In genomic region chr19:40282209-40282580, GRCh38 we compare ENCODE assay signal across 16 cellular contexts. TPM values are rescaled to one million over a fixed set of nuclear protein-coding genes. Genes with fewer than 3 reads are reported as not detected.
A peak's percentile ranks its signal among the peaks of the same experiment; 100 is the strongest.
DNase-seq lines count a peak whose midpoint lies in the region; ATAC-seq and TF ChIP-seq lines count a peak whose summit lies in the region.
"Had no signal": no experiment of that assay in that cellular context is flagged by ENCODE, and none has a peak within 500 bp of the region (broad histone marks: within the 10 kb centered on the region; RNA-seq: fewer than 3 reads in every experiment).

No MANE protein-coding gene starts in this region.

- H3K27me3 ChIP-seq in dorsolateral prefrontal cortex: no peaks in the 10 kb centered on the region

- intact Hi-C loops in dorsolateral prefrontal cortex (cut with DNase I) (loop anchor here (5.0 to 10.0 kb wide), 6 partner anchors 40 to 323 kb away; partner anchors contain the start of genes C19orf47 (in 1 of the 2), CCNP (in 1 of the 2), LTBP4 (in 1 of the 2) and PLD3 (in 1 of the 2)), posterior vena cava (cut with DNase I) (no loop called here)

- DNase-seq in dorsolateral prefrontal cortex (no peak), posterior vena cava (ENCODE audit: low spot score) (peak; percentile 67), inferior parietal cortex (ENCODE audit: extremely low spot score) (no peak), NCI-H524 treated with DMSO at 0.1 percent for 48 hours (lab: John Stamatoyannopoulos, UW) (no peak)
- DNase-seq: activated CD4-positive, alpha-beta memory T cell treated with anti-CD3 and anti-CD28 coated beads, Interleukin-2, amount 10 ng/mL, durations not matched to agents 7 days and 5 days; CD4-positive, CD25-positive, alpha-beta regulatory T cell; EL; NCI-H187 treated with DMSO at 0.1 percent for 48 hours; NCI-H510A treated with DMSO at 0.1 percent for 48 hours; stimulated activated CD4-positive, alpha-beta T cell treated with anti-CD3 and anti-CD28 coated beads, Interleukin-15, amount 100 ng/mL, for 24 hours had no signal

- TF ChIP-seq CTCF in C4-2B (conservative IDR thresholded peaks at IDR 0.05) (no peak), dorsolateral prefrontal cortex (IDR thresholded peaks at IDR 0.05 in 54 of 56, conservative IDR thresholded peaks at IDR 0.05 in 2 of 56; ENCODE audit: low read depth in 1 of 56, partially characterized antibody in 56 of 56) (no peak)

- H3K4me1 Mint-ChIP-seq in IgD-negative memory B cell: peaks cover 35 to 64% (median 44%) of the 10 kb centered on the region in 3 donors

- H3K27ac Mint-ChIP-seq in IgD-negative memory B cell: peak overlapping the region in 2 of 3 donors; percentile 96 to 98
- H3K27ac Mint-ChIP-seq: dendritic cell treated with granulocyte-macrophage colony-stimulating factor and Interleukin-4, amounts not matched to agents 40 ng/mL and 50 ng/mL, for 4 days had no signal

- H3K27ac ChIP-seq in C4-2B: peak overlapping the region; percentile 86
- H3K27ac ChIP-seq in dorsolateral prefrontal cortex: peak overlapping the region in 38 of 59 donors; percentile 8 to 100 (median 96)
- H3K27ac ChIP-seq: parathyroid adenoma had no signal

- H3K9me3 Mint-ChIP-seq in IgD-negative memory B cell: no peaks in the 10 kb centered on the region
- H3K9me3 Mint-ChIP-seq: activated CD4-positive, alpha-beta memory T cell treated with anti-CD3 and anti-CD28 coated beads, Interleukin-2, amount 10 ng/mL, durations not matched to agents 7 days and 5 days; activated T-helper 2 cell treated with anti-CD3 and anti-CD28 coated beads, Interferon-gamma antibody, Interleukin-2, Interleukin-4, amounts not matched to agents 10 μg/mL and 5 μg/mL and 100 μg/mL, durations not matched to agents 14 hours and 24 hours and 36 hours; dendritic cell treated with granulocyte-macrophage colony-stimulating factor and Interleukin-4, amounts not matched to agents 40 ng/mL and 50 ng/mL, for 4 days had no signal

- H3K4me3 ChIP-seq in dorsolateral prefrontal cortex: peak overlapping the region in 6 of 59 donors; percentile 4 to 94 (median 93)

- ATAC-seq in HG02840 (IDR thresholded peaks at IDR 0.05; ENCODE audit: low FRiP score, unreplicated experiment): no peak

- H3K36me3 Mint-ChIP-seq in IgD-negative memory B cell: peaks cover 5% of the 10 kb centered on the region

- no peaks in the 10 kb centered on the region for H3K27me3 Mint-ChIP-seq in IgD-negative memory B cell
- H3K27me3 Mint-ChIP-seq: activated CD4-positive, alpha-beta memory T cell treated with anti-CD3 and anti-CD28 coated beads, Interleukin-2, amount 10 ng/mL, durations not matched to agents 7 days and 5 days; CD4-positive, CD25-positive, alpha-beta regulatory T cell; dendritic cell treated with granulocyte-macrophage colony-stimulating factor and Interleukin-4, amounts not matched to agents 40 ng/mL and 50 ng/mL, for 4 days had no signal

- peak overlapping the region in 3 of 4 donors; percentile 70 to 92 (median 75) for H3K4me3 Mint-ChIP-seq in IgD-negative memory B cell
- H3K4me3 Mint-ChIP-seq: activated CD4-positive, alpha-beta memory T cell treated with anti-CD3 and anti-CD28 coated beads, Interleukin-2, amount 10 ng/mL, durations not matched to agents 7 days and 5 days; dendritic cell treated with granulocyte-macrophage colony-stimulating factor and Interleukin-4, amounts not matched to agents 40 ng/mL and 50 ng/mL, for 4 days had no signal

RNA-seq across cellular contexts. Expression of gene AKT2, which starts 3.0 kb away (rescaled TPM):
- 28.1 TPM for polyA plus RNA-seq in IgD-negative memory B cell
- total RNA-seq in dorsolateral prefrontal cortex: 100 to 1,000 TPM in 117 of 120 experiments, 10 to 100 TPM in 3; 95.3 to 215 (median 139) TPM
- 10 to 100 TPM; 80.4 to 85.1 TPM for total RNA-seq in posterior vena cava

RNA-seq across cellular contexts. Expression of gene CCNP, which starts 55.7 kb away (rescaled TPM):
- not detected for polyA plus RNA-seq in IgD-negative memory B cell
- total RNA-seq in dorsolateral prefrontal cortex: 10 to 100 TPM in 1 of 120 experiments, 1 to 10 TPM in 86, under 1 TPM in 30, not detected in 3; 0.32 to 10.0 (median 1.6) TPM
- under 1 TPM in 1 of 2 donors, not detected in 1; 0.42 TPM for total RNA-seq in posterior vena cava
- total RNA-seq: activated CD4-positive, alpha-beta memory T cell treated with anti-CD3 and anti-CD28 coated beads, Interleukin-2, amount 10 ng/mL, durations not matched to agents 7 days and 5 days had no signal

Comparison
In these comparisons a context has a peak if more than half of its experiments do, and no peak if none do; other contexts are left out.
1. intact Hi-C loops: an anchor here in dorsolateral prefrontal cortex (5.0 to 10.0 kb wide); none called in posterior vena cava.